In genomic region chr1:229148041-229148671, GRCh38 we compare ENCODE assay signal across 9 cellular contexts.
DNase-seq lines count a peak whose midpoint lies in the region; ATAC-seq and TF ChIP-seq lines count a peak whose summit lies in the region.
"Had no signal": no experiment of that assay in that cellular context is flagged by ENCODE, and none has a peak within 500 bp of the region (broad histone marks: within the 10 kb centered on the region; RNA-seq: fewer than 3 reads in every experiment).

No MANE protein-coding gene starts in this region.

- H3K27ac ChIP-seq in gastrocnemius medialis = no peak overlapping the region

- DNase-seq in DMS79 (lab: John Stamatoyannopoulos, UW) (peak; percentile 77), NCI-H2029 treated with DMSO at 0.1 percent for 48 hours (lab: John Stamatoyannopoulos, UW) (peak; percentile 63), UCSD-AML1 (lab: John Stamatoyannopoulos, UW; ENCODE audit: unreplicated experiment) (peak; percentile 77), left colon (no peak), gastrocnemius medialis (no peak)
- no peak for DNase-seq in activated effector memory CD4-positive, alpha-beta T cell treated with Interleukin-2 at 50 U/mL for 16 hours
- DNase-seq: activated CD4-positive, CD25-positive, alpha-beta regulatory T cell treated with anti-CD3 and anti-CD28 coated beads, Interleukin-2, amount 50 U/mL, for 72 hours had no signal

- H3K36me3 ChIP-seq in gastrocnemius medialis = no peaks in the 10 kb centered on the region

- no peaks in the 10 kb centered on the region for H3K4me1 ChIP-seq in gastrocnemius medialis

- TF ChIP-seq POLR2A in gastrocnemius medialis (IDR thresholded peaks at IDR 0.05) = no peak

- in situ Hi-C loops in gastrocnemius medialis (cut with MboI; ENCODE audit: low sequenced_read_pairs in 4 of 4) = no loop called here

- ATAC-seq in left colon (peak; percentile 61), GM19324 (IDR thresholded peaks at IDR 0.05; ENCODE audit: low FRiP score, unreplicated experiment) (no peak), GM19463 (IDR thresholded peaks at IDR 0.05; ENCODE audit: unreplicated experiment) (no peak), gastrocnemius medialis (no peak)

- TF ChIP-seq CTCF in gastrocnemius medialis (IDR thresholded peaks at IDR 0.05 in 4 of 5, conservative IDR thresholded peaks at IDR 0.05 in 1 of 5) = no peak

- no peaks in the 10 kb centered on the region for H3K9me3 ChIP-seq in gastrocnemius medialis

- H3K27me3 ChIP-seq in gastrocnemius medialis = peaks cover 0 to 5% (median 0%) of the 10 kb centered on the region in 3 donors

- H3K4me3 ChIP-seq in gastrocnemius medialis = no peak overlapping the region

- intact Hi-C loops in left colon (cut with DNase I, micrococcal nuclease) (no loop called here), gastrocnemius medialis (cut with DNase I; ENCODE audit: low total_unique reads) (no loop called here)

Comparison
In these comparisons a context has a peak if more than half of its experiments do, and no peak if none do; other contexts are left out.
1. DNase-seq: peak in DMS79 (single experiment), NCI-H2029 treated with DMSO at 0.1 percent for 48 hours (single experiment) and UCSD-AML1 (single experiment); none in left colon (0 of 2), gastrocnemius medialis (0 of 2) and activated effector memory CD4-positive, alpha-beta T cell treated with Interleukin-2 at 50 U/mL for 16 hours (single experiment).